ENCODE assay signal across 10 cellular contexts in genomic region chrX:153981231-153981630, GRCh38. TPM values are rescaled to one million over a fixed set of nuclear protein-coding genes. Genes with fewer than 3 reads are reported as not detected.
DNase-seq lines count a peak whose midpoint lies in the region; ATAC-seq, FAIRE-seq and TF ChIP-seq lines count a peak whose summit lies in the region.
"Had no signal": no experiment of that assay in that cellular context is flagged by ENCODE, and none has a peak within 500 bp of the region (broad histone marks: within the 10 kb centered on the region; RNA-seq: fewer than 3 reads in every experiment).

No MANE protein-coding gene starts in this region.

- H3K4me1 Mint-ChIP-seq in activated naive CD8-positive, alpha-beta T cell treated with anti-CD3 and anti-CD28 coated beads, Interleukin-2, amount 50 U/mL, for 24 hours: peaks cover 52% of the 10 kb centered on the region
- peaks cover 17% of the 10 kb centered on the region for H3K4me1 Mint-ChIP-seq in nephron progenitor cell

- CTCF ChIA-PET in HepG2 (lab: Yijun Ruan, JAX; ENCODE audit: low intra/inter-chr PET ratio, low total read pairs): no interaction called here

- no TSS peak for BruUV-seq in HepG2 (replicated peaks; lab: Mats Ljungman, UMichigan)

- no peak for TF ChIP-seq POLR2A in HepG2 (IDR thresholded peaks at IDR 0.05; ENCODE audit: insufficient read depth in 1 of 2, low read depth in 2 of 2, low read length in 2 of 2)

- FAIRE-seq in HepG2 (lab: Jason Lieb, UNC): no peak

- peak overlapping the region; percentile 14 to 32 for H3K27ac ChIP-seq in liver (ENCODE audit: low read depth in 1 of 2, low read length in 2 of 2)
- no peak overlapping the region for H3K27ac ChIP-seq in HepG2 (ENCODE audit: extremely low read length, insufficient read depth, low read length)
- H3K27ac ChIP-seq: epithelial cell of prostate had no signal

- H4K20me1 ChIP-seq in HepG2 (ENCODE audit: insufficient read depth, low read length): no peaks in the 10 kb centered on the region

- no peaks in the 10 kb centered on the region for H3K9me3 ChIP-seq in liver (ENCODE audit: control insufficient read depth in 4 of 4, low read length in 3 of 4)
- no peaks in the 10 kb centered on the region for H3K9me3 ChIP-seq in HepG2 (ENCODE audit: low read length)

- H3K9ac ChIP-seq in liver (ENCODE audit: low read depth in 1 of 2, low read length in 2 of 2): no peak overlapping the region
- no peak overlapping the region for H3K9ac ChIP-seq in HepG2 (ENCODE audit: insufficient read depth, low read depth, low read length)

- TF ChIP-seq EP300 in HepG2 (IDR thresholded peaks at IDR 0.05; ENCODE audit: low read depth in 2 of 2, low read length in 2 of 2): no peak
- TF ChIP-seq EP300 in HepG2 (CRISPR knock-in tag; IDR thresholded peaks at IDR 0.05; ENCODE audit: borderline replicate concordance): no peak

- TF ChIP-seq CTCF in liver (IDR thresholded peaks at IDR 0.05; ENCODE audit: low read depth, low read length, missing input control) (no peak), HepG2 (CRISPR knock-in tag; IDR thresholded peaks at IDR 0.05) (no peak), nephron progenitor cell (IDR thresholded peaks at IDR 0.05) (no peak)

- H3K9me3 Mint-ChIP-seq in activated naive CD8-positive, alpha-beta T cell treated with anti-CD3 and anti-CD28 coated beads, Interleukin-2, amount 50 U/mL, for 24 hours: no peaks in the 10 kb centered on the region
- peaks cover 34% of the 10 kb centered on the region for H3K9me3 Mint-ChIP-seq in nephron progenitor cell

- no peaks in the 10 kb centered on the region for H3K36me3 ChIP-seq in liver (ENCODE audit: control insufficient read depth in 4 of 4, insufficient read depth in 3 of 4, low read depth in 1 of 4, low read length in 3 of 4)
- H3K36me3 ChIP-seq in HepG2 (replicated peaks in 1 of 2; ENCODE audit: control insufficient read depth in 1 of 2, insufficient read depth in 2 of 2, low read length in 2 of 2): no peaks in the 10 kb centered on the region

- no peaks in the 10 kb centered on the region for H3K27me3 Mint-ChIP-seq in activated naive CD8-positive, alpha-beta T cell treated with anti-CD3 and anti-CD28 coated beads, Interleukin-2, amount 50 U/mL, for 24 hours
- H3K27me3 Mint-ChIP-seq in nephron progenitor cell (ENCODE audit: low read depth, poor library complexity): no peaks in the 10 kb centered on the region

- peak overlapping the region; percentile 91 for H3K27ac Mint-ChIP-seq in activated naive CD8-positive, alpha-beta T cell treated with anti-CD3 and anti-CD28 coated beads, Interleukin-2, amount 50 U/mL, for 24 hours
- H3K27ac Mint-ChIP-seq in nephron progenitor cell: peak overlapping the region; percentile 87

- DNase-seq in HepG2 (ENCODE audit: low spot score) (no peak), nephron progenitor cell (no peak), hepatic stellate cell (ENCODE audit: low spot score) (no peak), GM19240 (ENCODE audit: insufficient read length, low spot score) (no peak), SW 1271 (lab: John Stamatoyannopoulos, UW) (no peak)
- DNase-seq in activated naive CD8-positive, alpha-beta T cell treated with anti-CD3 and anti-CD28 coated beads, Interleukin-2, amount 50 U/mL, for 24 hours: no peak
- DNase-seq: NCI-H446 treated with DMSO at 0.1 percent for 48 hours had no signal

- no peak for ATAC-seq in HepG2
- no peak for ATAC-seq in activated naive CD8-positive, alpha-beta T cell treated with anti-CD3 and anti-CD28 coated beads, Interleukin-2, amount 50 U/mL, for 24 hours
- no peak for ATAC-seq in GM21360 (IDR thresholded peaks at IDR 0.05; ENCODE audit: unreplicated experiment)

- no peaks in the 10 kb centered on the region for H3K36me3 Mint-ChIP-seq in activated naive CD8-positive, alpha-beta T cell treated with anti-CD3 and anti-CD28 coated beads, Interleukin-2, amount 50 U/mL, for 24 hours (ENCODE audit: low read depth)
- H3K36me3 Mint-ChIP-seq in nephron progenitor cell (ENCODE audit: low read depth): peaks cover 15% of the 10 kb centered on the region

- H3K4me2 ChIP-seq in HepG2 (ENCODE audit: low read depth, low read length): no peak overlapping the region

- H3K4me3 Mint-ChIP-seq in activated naive CD8-positive, alpha-beta T cell treated with anti-CD3 and anti-CD28 coated beads, Interleukin-2, amount 50 U/mL, for 24 hours: peak overlapping the region; percentile 66
- no peak overlapping the region for H3K4me3 Mint-ChIP-seq in nephron progenitor cell

- no peak overlapping the region for H3K4me3 ChIP-seq in liver (ENCODE audit: low read depth in 1 of 3, low read length in 3 of 3)
- no peak overlapping the region for H3K4me3 ChIP-seq in HepG2 (replicated peaks in 1 of 3; ENCODE audit: insufficient read depth in 1 of 3, low read depth in 2 of 3, low read length in 3 of 3)

- POLR2A ChIA-PET in HepG2 (lab: Yijun Ruan, JAX): no interaction called here

- H3K4me1 ChIP-seq in liver (ENCODE audit: control insufficient read depth in 4 of 4, insufficient read depth in 4 of 4, low read length in 3 of 4): peaks cover 8 to 12% (median 10%) of the 10 kb centered on the region in 4 donors
- H3K4me1 ChIP-seq in HepG2 (ENCODE audit: insufficient read depth, low read length): peaks cover 14% of the 10 kb centered on the region

- intact Hi-C loops in HepG2 (cut with micrococcal nuclease; ENCODE audit: unreplicated experiment): no loop called here

- peaks cover 0 to 3% (median 0%) of the 10 kb centered on the region in 4 donors for H3K27me3 ChIP-seq in liver (ENCODE audit: control insufficient read depth in 4 of 4, insufficient read depth in 4 of 4, low read length in 3 of 4)
- no peaks in the 10 kb centered on the region for H3K27me3 ChIP-seq in HepG2 (ENCODE audit: control insufficient read depth in 1 of 2, insufficient read depth in 2 of 2, low read length in 2 of 2)

- H3K79me2 ChIP-seq in HepG2 (ENCODE audit: insufficient read depth, low read length): no peaks in the 10 kb centered on the region

- in situ Hi-C loops in HepG2 (cut with HindIII; ENCODE audit: extremely low pct_ligation_motif_present, low pct_unique_long_range_greater_than_20kb): no loop called here

- TF ChIP-seq RAD21 in liver (IDR thresholded peaks at IDR 0.05) (no peak), HepG2 (CRISPR knock-in tag; IDR thresholded peaks at IDR 0.05) (no peak)

- H2AFZ ChIP-seq in HepG2 (ENCODE audit: low read length): no peak overlapping the region

- 84% methylated on average over 7 of the region's 7 CpGs for WGBS in liver
- WGBS in HepG2 (ENCODE audit: low lambda C conversion rate): 100% methylated on average over 2 of the region's 7 CpGs

RNA-seq across cellular contexts. Expression of gene TMEM187, which starts 8.7 kb away (rescaled TPM):
- 1 to 10 TPM; 2.9 TPM for total RNA-seq in liver
- polyA plus RNA-seq in liver: 1 to 10 TPM; 5.3 to 5.8 TPM
- 1.7 and 2.2 TPM in 2 replicates for total RNA-seq in HepG2 (2016; rRNA removed; fragmentation: Illumina TruSeq; extraction: Trizol)
- 0.40 and 0.53 TPM in 2 replicates for total RNA-seq in HepG2 (2016; cell fraction: cytosol; rRNA removed; fragmentation: Illumina TruSeq; extraction: Trizol; ENCODE audit: low read depth)
- total RNA-seq in HepG2 (2016; cell fraction: insoluble cytoplasmic fraction; rRNA removed; fragmentation: Illumina TruSeq; extraction: Trizol): 2.0 and 3.2 TPM in 2 replicates
- total RNA-seq in HepG2 (2016; cell fraction: membrane; rRNA removed; fragmentation: Illumina TruSeq; extraction: Trizol): 1.1 and 1.3 TPM in 2 replicates
- 2.5 and 3.6 TPM in 2 replicates for total RNA-seq in HepG2 (2016; cell fraction: nucleus; rRNA removed; fragmentation: Illumina TruSeq; extraction: Trizol)
- 6.2 and 6.7 TPM in 2 replicates for polyA plus RNA-seq in HepG2 (2011; rRNA removed)
- polyA plus RNA-seq in HepG2 (2011; cell fraction: cytosol; rRNA removed): 7.0 and 11.0 TPM in 2 replicates
- 4.7 and 4.8 TPM in 2 replicates for polyA plus RNA-seq in HepG2 (2011; cell fraction: nucleus; rRNA removed)
- polyA plus RNA-seq in HepG2 (2012): 5.0 and 5.4 TPM in 2 replicates
- polyA plus RNA-seq in HepG2 (2016; cell fraction: cytosol; fragmentation: Illumina TruSeq; extraction: Trizol; ENCODE audit: low read depth): 0.63 and 0.91 TPM in 2 replicates
- 1.3 and 2.0 TPM in 2 replicates for polyA plus RNA-seq in HepG2 (2016; cell fraction: insoluble cytoplasmic fraction; fragmentation: Illumina TruSeq; extraction: Trizol; ENCODE audit: low read depth)
- 0.69 and 1.2 TPM in 2 replicates for polyA plus RNA-seq in HepG2 (2016; cell fraction: membrane; fragmentation: Illumina TruSeq; extraction: Trizol; ENCODE audit: low read depth)
- polyA plus RNA-seq in HepG2 (2016; cell fraction: nucleus; fragmentation: Illumina TruSeq; extraction: Trizol; ENCODE audit: insufficient read depth, low read depth): 3.0 and 3.8 TPM in 2 replicates
- 9.2 and 13.1 TPM in 2 replicates for polyA minus RNA-seq in HepG2 (2011; rRNA and poly(A)+ RNA removed; ENCODE audit: low replicate concordance)
- 3.5 and 3.7 TPM in 2 replicates for polyA minus RNA-seq in HepG2 (2011; cell fraction: cytosol; rRNA and poly(A)+ RNA removed)
- polyA minus RNA-seq in HepG2 (2011; cell fraction: nucleus; rRNA and poly(A)+ RNA removed): 1.4 and 3.5 TPM in 2 replicates

RNA-seq across cellular contexts. Expression of gene HCFC1, which starts 9.6 kb away (rescaled TPM):
- total RNA-seq in liver (10 to 100 TPM; 15.6 to 26.9 TPM), HepG2 (2016; rRNA removed; fragmentation: Illumina TruSeq; extraction: Trizol) (17.8 and 24.0 TPM in 2 replicates)
- polyA plus RNA-seq in liver (10 to 100 TPM in 1 of 2 donors, 1 to 10 TPM in 1; 7.9 to 12.1 TPM), HepG2 (2011; rRNA removed) (5.8 TPM in 2 replicates)
- total RNA-seq in HepG2 (2016; cell fraction: cytosol; rRNA removed; fragmentation: Illumina TruSeq; extraction: Trizol; ENCODE audit: low read depth): 3.1 and 3.2 TPM in 2 replicates
- 18.3 and 20.3 TPM in 2 replicates for total RNA-seq in HepG2 (2016; cell fraction: insoluble cytoplasmic fraction; rRNA removed; fragmentation: Illumina TruSeq; extraction: Trizol)
- total RNA-seq in HepG2 (2016; cell fraction: membrane; rRNA removed; fragmentation: Illumina TruSeq; extraction: Trizol): 11.9 and 12.8 TPM in 2 replicates
- total RNA-seq in HepG2 (2016; cell fraction: nucleus; rRNA removed; fragmentation: Illumina TruSeq; extraction: Trizol): 17.9 and 21.9 TPM in 2 replicates
- 4.6 and 5.7 TPM in 2 replicates for polyA plus RNA-seq in HepG2 (2011; cell fraction: cytosol; rRNA removed)
- 27.7 and 34.4 TPM in 2 replicates for polyA plus RNA-seq in HepG2 (2011; cell fraction: nucleus; rRNA removed)
- 18.3 and 21.2 TPM in 2 replicates for polyA plus RNA-seq in HepG2 (2012)
- 2.2 and 2.6 TPM in 2 replicates for polyA plus RNA-seq in HepG2 (2016; cell fraction: cytosol; fragmentation: Illumina TruSeq; extraction: Trizol; ENCODE audit: low read depth)
- 32.5 and 46.4 TPM in 2 replicates for polyA plus RNA-seq in HepG2 (2016; cell fraction: insoluble cytoplasmic fraction; fragmentation: Illumina TruSeq; extraction: Trizol; ENCODE audit: low read depth)
- 7.0 and 9.4 TPM in 2 replicates for polyA plus RNA-seq in HepG2 (2016; cell fraction: membrane; fragmentation: Illumina TruSeq; extraction: Trizol; ENCODE audit: low read depth)
- 60.1 and 68.4 TPM in 2 replicates for polyA plus RNA-seq in HepG2 (2016; cell fraction: nucleus; fragmentation: Illumina TruSeq; extraction: Trizol; ENCODE audit: insufficient read depth, low read depth)
- 16.9 and 25.4 TPM in 2 replicates for polyA minus RNA-seq in HepG2 (2011; rRNA and poly(A)+ RNA removed; ENCODE audit: low replicate concordance)
- polyA minus RNA-seq in HepG2 (2011; cell fraction: cytosol; rRNA and poly(A)+ RNA removed): 17.9 and 19.6 TPM in 2 replicates
- 10.3 and 14.4 TPM in 2 replicates for polyA minus RNA-seq in HepG2 (2011; cell fraction: nucleus; rRNA and poly(A)+ RNA removed)

RNA-seq across cellular contexts. Expression of gene RENBP, which starts 36.8 kb away (rescaled TPM):
- total RNA-seq in liver (1 to 10 TPM; 7.5 to 7.9 TPM), HepG2 (2016; rRNA removed; fragmentation: Illumina TruSeq; extraction: Trizol) (0.77 and 1.4 TPM in 2 replicates)
- polyA plus RNA-seq in liver (1 to 10 TPM; 1.0 to 6.4 TPM), HepG2 (2011; rRNA removed) (2.0 and 2.6 TPM in 2 replicates)
- not detected in 2 replicates for total RNA-seq in HepG2 (2016; cell fraction: cytosol; rRNA removed; fragmentation: Illumina TruSeq; extraction: Trizol; ENCODE audit: low read depth)
- total RNA-seq in HepG2 (2016; cell fraction: insoluble cytoplasmic fraction; rRNA removed; fragmentation: Illumina TruSeq; extraction: Trizol): 0.48 and 1.3 TPM in 2 replicates
- total RNA-seq in HepG2 (2016; cell fraction: membrane; rRNA removed; fragmentation: Illumina TruSeq; extraction: Trizol): 0.31 and 0.34 TPM in 2 replicates
- 0.78 and 1.4 TPM in 2 replicates for total RNA-seq in HepG2 (2016; cell fraction: nucleus; rRNA removed; fragmentation: Illumina TruSeq; extraction: Trizol)
- 2.7 and 3.2 TPM in 2 replicates for polyA plus RNA-seq in HepG2 (2011; cell fraction: cytosol; rRNA removed)
- polyA plus RNA-seq in HepG2 (2011; cell fraction: nucleus; rRNA removed): 7.0 and 9.2 TPM in 2 replicates
- polyA plus RNA-seq in HepG2 (2012): 1.5 and 2.1 TPM in 2 replicates
- 0.29 and 0.48 TPM in 2 replicates for polyA plus RNA-seq in HepG2 (2016; cell fraction: cytosol; fragmentation: Illumina TruSeq; extraction: Trizol; ENCODE audit: low read depth)
- polyA plus RNA-seq in HepG2 (2016; cell fraction: insoluble cytoplasmic fraction; fragmentation: Illumina TruSeq; extraction: Trizol; ENCODE audit: low read depth): 0.72 and 1.8 TPM in 2 replicates
- polyA plus RNA-seq in HepG2 (2016; cell fraction: membrane; fragmentation: Illumina TruSeq; extraction: Trizol; ENCODE audit: low read depth): 0.16 and 0.45 TPM in 2 replicates
- polyA plus RNA-seq in HepG2 (2016; cell fraction: nucleus; fragmentation: Illumina TruSeq; extraction: Trizol; ENCODE audit: insufficient read depth, low read depth): 0.89 and 1.6 TPM in 2 replicates
- polyA minus RNA-seq in HepG2 (2011; rRNA and poly(A)+ RNA removed; ENCODE audit: low replicate concordance): 3.3 TPM in 1 of 2 replicates, not detected in the other
- 0.53 and 1.5 TPM in 2 replicates for polyA minus RNA-seq in HepG2 (2011; cell fraction: cytosol; rRNA and poly(A)+ RNA removed)
- 1.6 and 1.7 TPM in 2 replicates for polyA minus RNA-seq in HepG2 (2011; cell fraction: nucleus; rRNA and poly(A)+ RNA removed)

RNA-seq across cellular contexts. Expression of gene IRAK1, which starts 38.5 kb away (rescaled TPM):
- total RNA-seq in liver (10 to 100 TPM; 17.6 to 35.6 TPM), HepG2 (2016; rRNA removed; fragmentation: Illumina TruSeq; extraction: Trizol) (69.8 and 77.3 TPM in 2 replicates)
- polyA plus RNA-seq in liver (10 to 100 TPM; 19.1 to 55.8 TPM), HepG2 (2011; rRNA removed) (57.7 and 83.5 TPM in 2 replicates)
- 104 and 121 TPM in 2 replicates for total RNA-seq in HepG2 (2016; cell fraction: cytosol; rRNA removed; fragmentation: Illumina TruSeq; extraction: Trizol; ENCODE audit: low read depth)
- total RNA-seq in HepG2 (2016; cell fraction: insoluble cytoplasmic fraction; rRNA removed; fragmentation: Illumina TruSeq; extraction: Trizol): 57.7 and 81.1 TPM in 2 replicates
- 244 and 255 TPM in 2 replicates for total RNA-seq in HepG2 (2016; cell fraction: membrane; rRNA removed; fragmentation: Illumina TruSeq; extraction: Trizol)
- total RNA-seq in HepG2 (2016; cell fraction: nucleus; rRNA removed; fragmentation: Illumina TruSeq; extraction: Trizol): 35.1 and 36.4 TPM in 2 replicates
- polyA plus RNA-seq in HepG2 (2011; cell fraction: cytosol; rRNA removed): 47.6 and 67.3 TPM in 2 replicates
- 59.5 and 63.5 TPM in 2 replicates for polyA plus RNA-seq in HepG2 (2011; cell fraction: nucleus; rRNA removed)
- polyA plus RNA-seq in HepG2 (2012): 65.5 and 87.1 TPM in 2 replicates
- 148 and 150 TPM in 2 replicates for polyA plus RNA-seq in HepG2 (2016; cell fraction: cytosol; fragmentation: Illumina TruSeq; extraction: Trizol; ENCODE audit: low read depth)
- 80.3 and 99.3 TPM in 2 replicates for polyA plus RNA-seq in HepG2 (2016; cell fraction: insoluble cytoplasmic fraction; fragmentation: Illumina TruSeq; extraction: Trizol; ENCODE audit: low read depth)
- 244 and 277 TPM in 2 replicates for polyA plus RNA-seq in HepG2 (2016; cell fraction: membrane; fragmentation: Illumina TruSeq; extraction: Trizol; ENCODE audit: low read depth)
- 93.5 and 94.6 TPM in 2 replicates for polyA plus RNA-seq in HepG2 (2016; cell fraction: nucleus; fragmentation: Illumina TruSeq; extraction: Trizol; ENCODE audit: insufficient read depth, low read depth)
- 195 and 354 TPM in 2 replicates for polyA minus RNA-seq in HepG2 (2011; rRNA and poly(A)+ RNA removed; ENCODE audit: low replicate concordance)
- polyA minus RNA-seq in HepG2 (2011; cell fraction: cytosol; rRNA and poly(A)+ RNA removed): 79.8 and 83.1 TPM in 2 replicates
- polyA minus RNA-seq in HepG2 (2011; cell fraction: nucleus; rRNA and poly(A)+ RNA removed): 16.6 and 21.8 TPM in 2 replicates

RNA-seq across cellular contexts. Expression of gene NAA10, which starts 46.4 kb away (rescaled TPM):
- 10 to 100 TPM; 20.5 to 30.6 TPM for total RNA-seq in liver
- 10 to 100 TPM; 58.2 to 58.8 TPM for polyA plus RNA-seq in liver
- 51.1 and 51.7 TPM in 2 replicates for total RNA-seq in HepG2 (2016; rRNA removed; fragmentation: Illumina TruSeq; extraction: Trizol)
- total RNA-seq in HepG2 (2016; cell fraction: cytosol; rRNA removed; fragmentation: Illumina TruSeq; extraction: Trizol; ENCODE audit: low read depth): 55.8 and 62.5 TPM in 2 replicates
- 47.6 and 50.9 TPM in 2 replicates for total RNA-seq in HepG2 (2016; cell fraction: insoluble cytoplasmic fraction; rRNA removed; fragmentation: Illumina TruSeq; extraction: Trizol)
- total RNA-seq in HepG2 (2016; cell fraction: membrane; rRNA removed; fragmentation: Illumina TruSeq; extraction: Trizol): 52.1 and 59.2 TPM in 2 replicates
- total RNA-seq in HepG2 (2016; cell fraction: nucleus; rRNA removed; fragmentation: Illumina TruSeq; extraction: Trizol): 27.3 and 30.2 TPM in 2 replicates
- 49.1 and 49.2 TPM in 2 replicates for polyA plus RNA-seq in HepG2 (2011; rRNA removed)
- polyA plus RNA-seq in HepG2 (2011; cell fraction: cytosol; rRNA removed): 61.9 and 80.7 TPM in 2 replicates
- polyA plus RNA-seq in HepG2 (2011; cell fraction: nucleus; rRNA removed): 84.9 and 98.2 TPM in 2 replicates
- 45.4 and 52.3 TPM in 2 replicates for polyA plus RNA-seq in HepG2 (2012)
- 168 and 195 TPM in 2 replicates for polyA plus RNA-seq in HepG2 (2016; cell fraction: cytosol; fragmentation: Illumina TruSeq; extraction: Trizol; ENCODE audit: low read depth)
- 99.2 and 109 TPM in 2 replicates for polyA plus RNA-seq in HepG2 (2016; cell fraction: insoluble cytoplasmic fraction; fragmentation: Illumina TruSeq; extraction: Trizol; ENCODE audit: low read depth)
- 92.8 and 108 TPM in 2 replicates for polyA plus RNA-seq in HepG2 (2016; cell fraction: membrane; fragmentation: Illumina TruSeq; extraction: Trizol; ENCODE audit: low read depth)
- polyA plus RNA-seq in HepG2 (2016; cell fraction: nucleus; fragmentation: Illumina TruSeq; extraction: Trizol; ENCODE audit: insufficient read depth, low read depth): 92.2 and 97.8 TPM in 2 replicates
- 30.3 and 98.8 TPM in 2 replicates for polyA minus RNA-seq in HepG2 (2011; rRNA and poly(A)+ RNA removed; ENCODE audit: low replicate concordance)
- polyA minus RNA-seq in HepG2 (2011; cell fraction: cytosol; rRNA and poly(A)+ RNA removed): 14.6 and 17.3 TPM in 2 replicates
- polyA minus RNA-seq in HepG2 (2011; cell fraction: nucleus; rRNA and poly(A)+ RNA removed): 23.7 and 25.0 TPM in 2 replicates
